ENCODE assay signal across 31 cellular contexts in genomic region chr14:72123755-72124154, GRCh38.
"Had no signal": no experiment of that assay in that cellular context is flagged by ENCODE, and none has a peak within 500 bp of the region (broad histone marks: within the 10 kb centered on the region; RNA-seq: fewer than 3 reads in every experiment).

No MANE protein-coding gene starts in this region.

- FAIRE-seq: frontal cortex had no signal

- H3K36me3 ChIP-seq: ascending aorta, breast epithelium, cardiac muscle cell, colonic mucosa, WERI-Rb-1 had no signal

- H3K27ac Mint-ChIP-seq: activated B cell treated with CpG ODN at 0.5 μM for 24 hours; activated CD8-positive, alpha-beta T cell treated with anti-CD3 and anti-CD28 coated beads for 36 hours; activated naive CD4-positive, alpha-beta T cell treated with anti-CD3 and anti-CD28 coated beads, Interleukin-2, amount 10 ng/mL, durations not matched to agents 7 days and 5 days; activated naive CD4-positive, alpha-beta T cell treated with anti-CD3 and anti-CD28 coated beads, Interleukin-2, amount 50 U/mL, for 72 hours; activated naive CD8-positive, alpha-beta T cell treated with anti-CD3 and anti-CD28 coated beads, Interleukin-2, amount 10 ng/mL, durations not matched to agents 7 days and 5 days; activated T-helper 1 cell treated with anti-CD3 and anti-CD28 coated beads, Interleukin-12 subunit alpha, Interleukin-12 subunit beta, Interleukin-2, Interleukin-4 antibody, amounts not matched to agents 30 ng/mL and 10 ng/mL and 1 ng/mL, durations not matched to agents 14 hours and 24 hours and 36 hours; activated T-helper 2 cell treated with anti-CD3 and anti-CD28 coated beads, Interferon-gamma antibody, Interleukin-2, Interleukin-4, amounts not matched to agents 10 μg/mL and 5 μg/mL and 100 μg/mL, durations not matched to agents 14 hours and 24 hours and 36 hours; brain; endodermal cell had no signal

- H3K9me3 Mint-ChIP-seq: activated B cell treated with CpG ODN at 0.5 μM for 24 hours; activated CD8-positive, alpha-beta T cell treated with anti-CD3 and anti-CD28 coated beads for 36 hours; activated naive CD4-positive, alpha-beta T cell treated with anti-CD3 and anti-CD28 coated beads, Interleukin-2, amount 10 ng/mL, durations not matched to agents 7 days and 5 days; activated naive CD4-positive, alpha-beta T cell treated with anti-CD3 and anti-CD28 coated beads, Interleukin-2, amount 50 U/mL, for 72 hours; activated naive CD8-positive, alpha-beta T cell treated with anti-CD3 and anti-CD28 coated beads, Interleukin-2, amount 10 ng/mL, durations not matched to agents 7 days and 5 days; activated T-helper 1 cell treated with anti-CD3 and anti-CD28 coated beads, Interleukin-12 subunit alpha, Interleukin-12 subunit beta, Interleukin-2, Interleukin-4 antibody, amounts not matched to agents 30 ng/mL and 10 ng/mL and 1 ng/mL, durations not matched to agents 14 hours and 24 hours and 36 hours; brain; T-helper 2 cell treated with Interferon-gamma antibody and Interleukin-4, amounts not matched to agents 5 μg/mL and 100 μg/mL, for 36 hours had no signal

- H3K4me3 Mint-ChIP-seq: activated B cell treated with CpG ODN at 0.5 μM for 24 hours; activated CD8-positive, alpha-beta T cell treated with anti-CD3 and anti-CD28 coated beads for 36 hours; activated naive CD4-positive, alpha-beta T cell treated with anti-CD3 and anti-CD28 coated beads, Interleukin-2, amount 10 ng/mL, durations not matched to agents 7 days and 5 days; activated naive CD8-positive, alpha-beta T cell treated with anti-CD3 and anti-CD28 coated beads, Interleukin-2, amount 10 ng/mL, durations not matched to agents 7 days and 5 days; activated T-helper 1 cell treated with anti-CD3 and anti-CD28 coated beads, Interleukin-12 subunit alpha, Interleukin-12 subunit beta, Interleukin-2, Interleukin-4 antibody, amounts not matched to agents 30 ng/mL and 10 ng/mL and 1 ng/mL, durations not matched to agents 14 hours and 24 hours and 36 hours; brain; endodermal cell; T-helper 2 cell treated with Interferon-gamma antibody and Interleukin-4, amounts not matched to agents 5 μg/mL and 100 μg/mL, for 36 hours had no signal

- ATAC-seq: activated CD8-positive, alpha-beta T cell treated with anti-CD3 and anti-CD28 coated beads for 36 hours; activated naive CD4-positive, alpha-beta T cell treated with anti-CD3 and anti-CD28 coated beads, Interleukin-2, amount 50 U/mL, for 72 hours; esophagus mucosa had no signal

- H3K27ac ChIP-seq: ascending aorta, breast epithelium, cardiac muscle cell, colonic mucosa, WERI-Rb-1 had no signal

- H3K4me1 ChIP-seq: ascending aorta, breast epithelium, colonic mucosa had no signal

- DNase-seq: activated B cell treated with CpG ODN at 0.5 μM for 24 hours; activated CD4-positive, alpha-beta T cell treated with anti-CD3 and anti-CD28 coated beads for 48 hours; activated CD4-positive, alpha-beta T cell treated with anti-CD3 and anti-CD28 coated beads, Interleukin-2, amount 50 U/mL, for 1 hour; activated CD4-positive, alpha-beta T cell treated with anti-CD3 and anti-CD28 coated beads, Interleukin-2, amount 50 U/mL, for 48 hours; activated CD8-positive, alpha-beta memory T cell treated with anti-CD3 and anti-CD28 coated beads for 24 hours; activated CD8-positive, alpha-beta T cell treated with anti-CD3 and anti-CD28 coated beads for 36 hours; activated effector memory CD4-positive, alpha-beta T cell treated with anti-CD3 and anti-CD28 coated beads, Interleukin-2, amount 50 U/mL, for 16 hours; activated naive CD4-positive, alpha-beta T cell; activated naive CD4-positive, alpha-beta T cell treated with anti-CD3 and anti-CD28 coated beads, Interleukin-2, amount 10 ng/mL, durations not matched to agents 7 days and 5 days; activated naive CD8-positive, alpha-beta T cell treated with anti-CD3 and anti-CD28 coated beads, Interleukin-2, amount 10 ng/mL, durations not matched to agents 7 days and 5 days; activated T-cell treated with anti-CD3 and anti-CD28 coated beads, Interleukin-2, amount 50 U/mL, for 48 hours; central memory CD4-positive, alpha-beta T cell; cerebellar nuclear complex; colonic mucosa; effector CD8-positive, alpha-beta T cell; endodermal cell; foreskin fibroblast; head of caudate nucleus; hippocampal formation; T1000; WERI-Rb-1 had no signal

- H3K9me3 ChIP-seq: ascending aorta, colonic mucosa had no signal

- H3K4me1 Mint-ChIP-seq: activated B cell treated with CpG ODN at 0.5 μM for 24 hours; activated naive CD8-positive, alpha-beta T cell treated with anti-CD3 and anti-CD28 coated beads, Interleukin-2, amount 10 ng/mL, durations not matched to agents 7 days and 5 days; endodermal cell had no signal

- H3K27me3 ChIP-seq: ascending aorta, breast epithelium, cardiac muscle cell, colonic mucosa had no signal

- H3K27me3 Mint-ChIP-seq: brain had no signal

- H3K36me3 Mint-ChIP-seq: activated naive CD4-positive, alpha-beta T cell treated with anti-CD3 and anti-CD28 coated beads, Interleukin-2, amount 10 ng/mL, durations not matched to agents 7 days and 5 days; activated naive CD4-positive, alpha-beta T cell treated with anti-CD3 and anti-CD28 coated beads, Interleukin-2, amount 50 U/mL, for 72 hours; activated naive CD8-positive, alpha-beta T cell treated with anti-CD3 and anti-CD28 coated beads, Interleukin-2, amount 10 ng/mL, durations not matched to agents 7 days and 5 days; brain had no signal

- H3K4me3 ChIP-seq: ascending aorta, breast epithelium, cardiac muscle cell, colonic mucosa had no signal
